In genomic region chr1:74623716-74624115, GRCh38 we compare ENCODE assay signal across 36 cellular contexts. TPM values are rescaled to one million over a fixed set of nuclear protein-coding genes. Genes with fewer than 3 reads are reported as not detected.
DNase-seq lines count a peak whose midpoint lies in the region; ATAC-seq and TF ChIP-seq lines count a peak whose summit lies in the region.
"Had no signal": no experiment of that assay in that cellular context is flagged by ENCODE, and none has a peak within 500 bp of the region (broad histone marks: within the 10 kb centered on the region; RNA-seq: fewer than 3 reads in every experiment).

No MANE protein-coding gene starts in this region.

- H3K4me3 ChIP-seq in BE2C (ENCODE audit: low read depth, low read length) (no peak overlapping the region), SK-N-SH (ENCODE audit: low read depth in 2 of 2, low read length in 1 of 2) (no peak overlapping the region), mesendoderm (ENCODE audit: low read length) (no peak overlapping the region), body of pancreas (no peak overlapping the region)
- H3K4me3 ChIP-seq: A549; BLaER1; BLaER1 treated with 17β-estradiol and CSF1 and Interleukin-3, amounts not matched to agents 10 nM and 100 nM had no signal

- H3K9me3 ChIP-seq in BE2C, result no peaks in the 10 kb centered on the region
- no peaks in the 10 kb centered on the region for H3K9me3 ChIP-seq in SK-N-SH
- H3K9me3 ChIP-seq in body of pancreas, result no peaks in the 10 kb centered on the region
- H3K9me3 ChIP-seq: A549; BLaER1; BLaER1 treated with 17β-estradiol and CSF1 and Interleukin-3, amounts not matched to agents 10 nM and 100 nM; Caco-2 had no signal

- H3K18ac ChIP-seq in mesendoderm (ENCODE audit: low read length), result no peak overlapping the region

- no peak overlapping the region for H3K4me2 ChIP-seq in SK-N-SH
- no peak overlapping the region for H3K4me2 ChIP-seq in mesendoderm (ENCODE audit: low read length)
- H3K4me2 ChIP-seq: A549; BLaER1; BLaER1 treated with 17β-estradiol and CSF1 and Interleukin-3, amounts not matched to agents 10 nM and 100 nM had no signal

- H2BK120ac ChIP-seq in mesendoderm (ENCODE audit: low read depth, low read length), result no peak overlapping the region

- H3K27me3 ChIP-seq in BE2C (no peaks in the 10 kb centered on the region), SK-N-SH (ENCODE audit: insufficient read depth) (no peaks in the 10 kb centered on the region), mesendoderm (ENCODE audit: insufficient read depth, low read length, poor library complexity) (no peaks in the 10 kb centered on the region), body of pancreas (no peaks in the 10 kb centered on the region)
- H3K27me3 ChIP-seq: BLaER1; BLaER1 treated with 17β-estradiol and CSF1 and Interleukin-3, amounts not matched to agents 10 nM and 100 nM had no signal

- H3K4me1 ChIP-seq in BE2C (peaks cover 6% of the 10 kb centered on the region), SK-N-SH (ENCODE audit: control insufficient read depth in 1 of 2, insufficient read depth in 2 of 2, low read depth in 1 of 2, low read length in 1 of 2) (peaks cover 0 to 2% of the 10 kb centered on the region in 2 experiments; a peak in 2 of 4 replicates), mesendoderm (ENCODE audit: control insufficient read depth, low read depth, low read length) (no peaks in the 10 kb centered on the region), body of pancreas (no peaks in the 10 kb centered on the region)
- H3K4me1 ChIP-seq: A549, BLaER1, Caco-2 had no signal

- H3F3A ChIP-seq in SK-N-SH (replicated peaks; ENCODE audit: insufficient read depth), result no peaks in the 10 kb centered on the region

- H3K36me3 ChIP-seq in BE2C, result no peaks in the 10 kb centered on the region
- no peaks in the 10 kb centered on the region for H3K36me3 ChIP-seq in SK-N-SH (replicated peaks in 1 of 2; ENCODE audit: control insufficient read depth in 1 of 2, insufficient read depth in 2 of 2, low read length in 1 of 2)
- H3K36me3 ChIP-seq in mesendoderm (ENCODE audit: control insufficient read depth, insufficient read depth, low read length), result no peaks in the 10 kb centered on the region
- no peaks in the 10 kb centered on the region for H3K36me3 ChIP-seq in body of pancreas (replicated peaks in 1 of 2; ENCODE audit: insufficient read depth in 1 of 2, low read depth in 2 of 2)
- H3K36me3 ChIP-seq: BLaER1; BLaER1 treated with 17β-estradiol and CSF1 and Interleukin-3, amounts not matched to agents 10 nM and 100 nM had no signal

- POLR2A ChIA-PET in SK-N-SH (lab: Yijun Ruan, JAX), result no interaction called here

- no peak overlapping the region for H2BK5ac ChIP-seq in mesendoderm (ENCODE audit: low read length)

- H2BK15ac ChIP-seq in mesendoderm (replicated peaks; ENCODE audit: low read depth), result no peak overlapping the region

- no peak for TF ChIP-seq RAD21 in SK-N-SH (IDR thresholded peaks at IDR 0.05; ENCODE audit: low read length)

- no peak overlapping the region for H3K4ac ChIP-seq in mesendoderm (ENCODE audit: low read depth, low read length)

- ATAC-seq in SK-N-SH treated with all-trans-retinoic acid at 6 μM for 48 hours (no peak), HG02763 (IDR thresholded peaks at IDR 0.05; ENCODE audit: unreplicated experiment) (no peak), body of pancreas (no peak), HG03457 (IDR thresholded peaks at IDR 0.05; ENCODE audit: unreplicated experiment) (no peak)
- ATAC-seq: A549; CD8-positive, alpha-beta T cell had no signal

- CTCF ChIA-PET in SK-N-SH (lab: Yijun Ruan, JAX), result interaction anchor here (0.8 to 1.0 kb wide), 2 partner anchors 16 to 66 kb away, joined by 3 read pairs; no protein-coding TSS in a partner anchor

- intact Hi-C loops in body of pancreas (cut with DNase I), result no loop called here

- H3K9ac ChIP-seq in SK-N-SH (no peak overlapping the region), mesendoderm (ENCODE audit: low read length) (no peak overlapping the region)
- H3K9ac ChIP-seq: BLaER1; BLaER1 treated with 17β-estradiol and CSF1 and Interleukin-3, amounts not matched to agents 10 nM and 100 nM had no signal

- H4K5ac ChIP-seq in mesendoderm (ENCODE audit: low read length), result no peak overlapping the region

- H3K79me2 ChIP-seq in SK-N-SH (ENCODE audit: insufficient read depth) (no peaks in the 10 kb centered on the region; the same call in 1 of the 2 replicates), mesendoderm (ENCODE audit: control insufficient read depth, insufficient read depth, low read length) (no peaks in the 10 kb centered on the region)

- 19% methylated on average over 2 of the region's 2 CpGs for WGBS in SK-N-SH (ENCODE audit: low lambda C conversion rate)
- no CpG with 5 or more reads among the region's 2 CpGs for WGBS in mesendoderm (ENCODE audit: extremely low coverage, insufficient coverage, low lambda C conversion rate)
- 44 to 48% methylated on average over 2 of the region's 2 CpGs for WGBS in body of pancreas, 2 donors

- no peak overlapping the region for H4K8ac ChIP-seq in mesendoderm (ENCODE audit: low read depth, low read length)

- TF ChIP-seq CTCF in BE2C (IDR thresholded peaks at IDR 0.05; ENCODE audit: low read depth, low read length) (no peak), SK-N-SH (IDR thresholded peaks at IDR 0.05) (no peak), body of pancreas (IDR thresholded peaks at IDR 0.05) (no peak)

- no peaks in the 10 kb centered on the region for H3K79me1 ChIP-seq in mesendoderm (ENCODE audit: low read length)

- H3K23ac ChIP-seq in mesendoderm (ENCODE audit: low read length), result no peak overlapping the region

- H3K9me2 ChIP-seq in SK-N-SH, result no peaks in the 10 kb centered on the region

- peak; percentile 19 for DNase-seq in BE2C
- no peak for DNase-seq in SK-N-SH
- DNase-seq in mesendoderm, result peak; percentile 25
- DNase-seq in COR-L47 (lab: John Stamatoyannopoulos, UW), result no peak
- DNase-seq in body of pancreas, result no peak
- DNase-seq: 8988T; ACHN; AML-193; C1 segment of cervical spinal cord; Caco-2; Calu3; CD4-positive, alpha-beta memory T cell; CD4-positive, alpha-beta T cell; CD4-positive, CD25-positive, alpha-beta regulatory T cell; CD8-positive, alpha-beta memory T cell; CD8-positive, alpha-beta T cell; DMS 273 treated with DMSO at 0.1 percent for 48 hours; DMS153; DMS53; DMS79; DMS79 treated with DMSO at 0.1 percent for 48 hours; DND-41; EL had no signal

- H2AK5ac ChIP-seq in mesendoderm (ENCODE audit: low read length), result no peak overlapping the region

- H3K27ac ChIP-seq in SK-N-SH (ENCODE audit: low read depth in 2 of 2, low read length in 1 of 2), result no peak overlapping the region; a peak in 1 of 4 replicates
- H3K27ac ChIP-seq in mesendoderm (ENCODE audit: low read depth, low read length), result no peak overlapping the region
- no peak overlapping the region for H3K27ac ChIP-seq in body of pancreas
- H3K27ac ChIP-seq: 22Rv1; A549; BLaER1; BLaER1 treated with 17β-estradiol and CSF1 and Interleukin-3, amounts not matched to agents 10 nM and 100 nM; C4-2B had no signal

- H2AFZ ChIP-seq in SK-N-SH (ENCODE audit: low read depth), result no peak overlapping the region

- no peak overlapping the region for H3K56ac ChIP-seq in mesendoderm (ENCODE audit: low read length)

- no peak for TF ChIP-seq POLR2A in body of pancreas (IDR thresholded peaks at IDR 0.05)

- H4K20me1 ChIP-seq in SK-N-SH (ENCODE audit: insufficient read depth), result no peaks in the 10 kb centered on the region
- H4K20me1 ChIP-seq: BLaER1; BLaER1 treated with 17β-estradiol and CSF1 and Interleukin-3, amounts not matched to agents 10 nM and 100 nM had no signal

- peak in 1 of 2 experiments; percentile 75; a peak in 2 of 4 replicates for TF ChIP-seq EP300 in SK-N-SH (IDR thresholded peaks at IDR 0.05; ENCODE audit: borderline replicate concordance in 1 of 2, low read depth in 1 of 2, low read length in 1 of 2)

TF ChIP-seq in SK-N-SH, 30 proteins besides CTCF, POLR2A, EP300 and RAD21 (continues in another document):
- TF ChIP-seq SMC3 (IDR thresholded peaks at IDR 0.05; ENCODE audit: low read depth, low read length), result no peak
- TF ChIP-seq USF1 (IDR thresholded peaks at IDR 0.05; ENCODE audit: borderline replicate concordance, low read depth), result no peak

TF ChIP-seq in SK-N-SH treated with all-trans-retinoic acid at 6 μM for 48 hours, 23 proteins besides CTCF, POLR2A, EP300 and RAD21 (continues in another document):
- TF ChIP-seq PPARA (CRISPR knock-in tag; IDR thresholded peaks at IDR 0.05; ENCODE audit: borderline replicate concordance), result no peak
- TF ChIP-seq TSHZ2 (CRISPR knock-in tag; IDR thresholded peaks at IDR 0.05), result 0 out of 2 replicates have a peak, but pooled peaks have one; percentile 47
- peak; percentile 93 for TF ChIP-seq ISL1 (CRISPR knock-in tag; IDR thresholded peaks at IDR 0.05)

RNA-seq across cellular contexts. Expression of gene ERICH3, which starts 49.9 kb away (rescaled TPM):
- polyA plus RNA-seq in BE2C (2012; ENCODE audit: insufficient read depth, insufficient read length, low read depth), result 1.6 TPM
- polyA plus RNA-seq in SK-N-SH (2012; rRNA removed), result not detected in 2 replicates
- 0.01 and 0.03 TPM in 2 replicates for polyA plus RNA-seq in SK-N-SH (2012; cell fraction: cytosol; rRNA removed)
- 0.01 TPM in 1 of 2 replicates, not detected in the other for polyA plus RNA-seq in SK-N-SH (2012; cell fraction: nucleus; rRNA removed)
- not detected for polyA plus RNA-seq in mesendoderm (2013, experiment 1 of 2)
- polyA plus RNA-seq in mesendoderm (2013, experiment 2 of 2), result not detected
- under 1 TPM in 1 of 2 donors, not detected in 1; under 0.01 TPM for total RNA-seq in body of pancreas
- total RNA-seq: A673; Caco-2; CD4-positive, alpha-beta memory T cell; CD4-positive, alpha-beta T cell; CD4-positive, CD25-positive, alpha-beta regulatory T cell; CD8-positive, alpha-beta memory T cell; CD8-positive, alpha-beta T cell; G401 had no signal
- polyA plus RNA-seq: A549; AG04450; BJ; CD14-positive monocyte; CD4-positive, alpha-beta memory T cell; CD4-positive, CD25-positive, alpha-beta regulatory T cell; CD8-positive, alpha-beta memory T cell had no signal

Comparison
In these comparisons a context has a peak if more than half of its experiments do, and no peak if none do; other contexts are left out.
1. DNase-seq: peak in BE2C (single experiment) and mesendoderm (single experiment); none in SK-N-SH (single experiment), COR-L47 (single experiment) and body of pancreas (0 of 4).